1 cellular context compared by ENCODE assay signal in genomic region chr16:88320947-88321634, GRCh38.
TF ChIP-seq lines count a peak whose summit lies in the region.

No MANE protein-coding gene starts in this region.

TF ChIP-seq in K562, 482 proteins besides CTCF, POLR2A, EP300 and RAD21 (continued from another document):
- TF ChIP-seq, protein P1, sequence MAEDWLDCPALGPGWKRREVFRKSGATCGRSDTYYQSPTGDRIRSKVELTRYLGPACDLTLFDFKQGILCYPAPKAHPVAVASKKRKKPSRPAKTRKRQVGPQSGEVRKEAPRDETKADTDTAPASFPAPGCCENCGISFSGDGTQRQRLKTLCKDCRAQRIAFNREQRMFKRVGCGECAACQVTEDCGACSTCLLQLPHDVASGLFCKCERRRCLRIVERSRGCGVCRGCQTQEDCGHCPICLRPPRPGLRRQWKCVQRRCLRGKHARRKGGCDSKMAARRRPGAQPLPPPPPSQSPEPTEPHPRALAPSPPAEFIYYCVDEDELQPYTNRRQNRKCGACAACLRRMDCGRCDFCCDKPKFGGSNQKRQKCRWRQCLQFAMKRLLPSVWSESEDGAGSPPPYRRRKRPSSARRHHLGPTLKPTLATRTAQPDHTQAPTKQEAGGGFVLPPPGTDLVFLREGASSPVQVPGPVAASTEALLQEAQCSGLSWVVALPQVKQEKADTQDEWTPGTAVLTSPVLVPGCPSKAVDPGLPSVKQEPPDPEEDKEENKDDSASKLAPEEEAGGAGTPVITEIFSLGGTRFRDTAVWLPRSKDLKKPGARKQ (CRISPR knock-in tag; IDR thresholded peaks at IDR 0.05): no peak
- no peak for TF ChIP-seq ETV5 (CRISPR knock-in tag; IDR thresholded peaks at IDR 0.05; ENCODE audit: low read depth)
- TF ChIP-seq CTBP1 (IDR thresholded peaks at IDR 0.05; ENCODE audit: borderline replicate concordance): no peak
- TF ChIP-seq ZZZ3 (IDR thresholded peaks at IDR 0.05): 0 out of 2 replicates have a peak, but pooled peaks have one; percentile 56
- TF ChIP-seq NUFIP1 (IDR thresholded peaks at IDR 0.05; ENCODE audit: partially characterized antibody): no peak
- no peak for TF ChIP-seq SNAPC5 (CRISPR knock-in tag; IDR thresholded peaks at IDR 0.05)
- peak; percentile 20 for TF ChIP-seq NEUROD1 (IDR thresholded peaks at IDR 0.05; ENCODE audit: borderline replicate concordance, low read depth, low read length, partially characterized antibody)
- TF ChIP-seq PHF8 (IDR thresholded peaks at IDR 0.05; ENCODE audit: borderline replicate concordance, low read length): no peak
- TF ChIP-seq TBL1XR1 (IDR thresholded peaks at IDR 0.05; ENCODE audit: low read length in 2 of 2): no peak
- peak; percentile 54; the same call in 1 of the 2 replicates for TF ChIP-seq ZNF24 (IDR thresholded peaks at IDR 0.05)
- peak; percentile 95 for TF ChIP-seq MBD2 (IDR thresholded peaks at IDR 0.05; ENCODE audit: borderline replicate concordance, low read depth)
- TF ChIP-seq, protein P2, sequence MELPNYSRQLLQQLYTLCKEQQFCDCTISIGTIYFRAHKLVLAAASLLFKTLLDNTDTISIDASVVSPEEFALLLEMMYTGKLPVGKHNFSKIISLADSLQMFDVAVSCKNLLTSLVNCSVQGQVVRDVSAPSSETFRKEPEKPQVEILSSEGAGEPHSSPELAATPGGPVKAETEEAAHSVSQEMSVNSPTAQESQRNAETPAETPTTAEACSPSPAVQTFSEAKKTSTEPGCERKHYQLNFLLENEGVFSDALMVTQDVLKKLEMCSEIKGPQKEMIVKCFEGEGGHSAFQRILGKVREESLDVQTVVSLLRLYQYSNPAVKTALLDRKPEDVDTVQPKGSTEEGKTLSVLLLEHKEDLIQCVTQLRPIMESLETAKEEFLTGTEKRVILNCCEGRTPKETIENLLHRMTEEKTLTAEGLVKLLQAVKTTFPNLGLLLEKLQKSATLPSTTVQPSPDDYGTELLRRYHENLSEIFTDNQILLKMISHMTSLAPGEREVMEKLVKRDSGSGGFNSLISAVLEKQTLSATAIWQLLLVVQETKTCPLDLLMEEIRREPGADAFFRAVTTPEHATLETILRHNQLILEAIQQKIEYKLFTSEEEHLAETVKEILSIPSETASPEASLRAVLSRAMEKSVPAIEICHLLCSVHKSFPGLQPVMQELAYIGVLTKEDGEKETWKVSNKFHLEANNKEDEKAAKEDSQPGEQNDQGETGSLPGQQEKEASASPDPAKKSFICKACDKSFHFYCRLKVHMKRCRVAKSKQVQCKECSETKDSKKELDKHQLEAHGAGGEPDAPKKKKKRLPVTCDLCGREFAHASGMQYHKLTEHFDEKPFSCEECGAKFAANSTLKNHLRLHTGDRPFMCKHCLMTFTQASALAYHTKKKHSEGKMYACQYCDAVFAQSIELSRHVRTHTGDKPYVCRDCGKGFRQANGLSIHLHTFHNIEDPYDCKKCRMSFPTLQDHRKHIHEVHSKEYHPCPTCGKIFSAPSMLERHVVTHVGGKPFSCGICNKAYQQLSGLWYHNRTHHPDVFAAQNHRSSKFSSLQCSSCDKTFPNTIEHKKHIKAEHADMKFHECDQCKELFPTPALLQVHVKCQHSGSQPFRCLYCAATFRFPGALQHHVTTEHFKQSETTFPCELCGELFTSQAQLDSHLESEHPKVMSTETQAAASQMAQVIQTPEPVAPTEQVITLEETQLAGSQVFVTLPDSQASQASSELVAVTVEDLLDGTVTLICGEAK (IDR thresholded peaks at IDR 0.05): peak; percentile 32; the same call in 1 of the 2 replicates
- TF ChIP-seq, protein P2 (CRISPR knock-in tag; IDR thresholded peaks at IDR 0.05): no peak
- no peak for TF ChIP-seq NCOA6 (IDR thresholded peaks at IDR 0.05)
- no peak for TF ChIP-seq ZKSCAN8 (CRISPR knock-in tag; IDR thresholded peaks at IDR 0.05)
- no peak for TF ChIP-seq FOXJ2 (tag; IDR thresholded peaks at IDR 0.05)
- TF ChIP-seq, protein P3, sequence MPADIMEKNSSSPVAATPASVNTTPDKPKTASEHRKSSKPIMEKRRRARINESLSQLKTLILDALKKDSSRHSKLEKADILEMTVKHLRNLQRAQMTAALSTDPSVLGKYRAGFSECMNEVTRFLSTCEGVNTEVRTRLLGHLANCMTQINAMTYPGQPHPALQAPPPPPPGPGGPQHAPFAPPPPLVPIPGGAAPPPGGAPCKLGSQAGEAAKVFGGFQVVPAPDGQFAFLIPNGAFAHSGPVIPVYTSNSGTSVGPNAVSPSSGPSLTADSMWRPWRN (IDR thresholded peaks at IDR 0.05; ENCODE audit: low read depth): no peak
- TF ChIP-seq XRCC5 (IDR thresholded peaks at IDR 0.05; ENCODE audit: low read depth, low read length): no peak
- no peak for TF ChIP-seq TRIM25 (IDR thresholded peaks at IDR 0.05; ENCODE audit: borderline replicate concordance)
- TF ChIP-seq ARID4B (CRISPR knock-in tag; IDR thresholded peaks at IDR 0.05): no peak
- TF ChIP-seq TEAD2 (tag; IDR thresholded peaks at IDR 0.05): no peak
- TF ChIP-seq CEBPB (tag; IDR thresholded peaks at IDR 0.05): no peak
- no peak for TF ChIP-seq PHF20 (IDR thresholded peaks at IDR 0.05; ENCODE audit: partially characterized antibody)
- TF ChIP-seq, protein P4, sequence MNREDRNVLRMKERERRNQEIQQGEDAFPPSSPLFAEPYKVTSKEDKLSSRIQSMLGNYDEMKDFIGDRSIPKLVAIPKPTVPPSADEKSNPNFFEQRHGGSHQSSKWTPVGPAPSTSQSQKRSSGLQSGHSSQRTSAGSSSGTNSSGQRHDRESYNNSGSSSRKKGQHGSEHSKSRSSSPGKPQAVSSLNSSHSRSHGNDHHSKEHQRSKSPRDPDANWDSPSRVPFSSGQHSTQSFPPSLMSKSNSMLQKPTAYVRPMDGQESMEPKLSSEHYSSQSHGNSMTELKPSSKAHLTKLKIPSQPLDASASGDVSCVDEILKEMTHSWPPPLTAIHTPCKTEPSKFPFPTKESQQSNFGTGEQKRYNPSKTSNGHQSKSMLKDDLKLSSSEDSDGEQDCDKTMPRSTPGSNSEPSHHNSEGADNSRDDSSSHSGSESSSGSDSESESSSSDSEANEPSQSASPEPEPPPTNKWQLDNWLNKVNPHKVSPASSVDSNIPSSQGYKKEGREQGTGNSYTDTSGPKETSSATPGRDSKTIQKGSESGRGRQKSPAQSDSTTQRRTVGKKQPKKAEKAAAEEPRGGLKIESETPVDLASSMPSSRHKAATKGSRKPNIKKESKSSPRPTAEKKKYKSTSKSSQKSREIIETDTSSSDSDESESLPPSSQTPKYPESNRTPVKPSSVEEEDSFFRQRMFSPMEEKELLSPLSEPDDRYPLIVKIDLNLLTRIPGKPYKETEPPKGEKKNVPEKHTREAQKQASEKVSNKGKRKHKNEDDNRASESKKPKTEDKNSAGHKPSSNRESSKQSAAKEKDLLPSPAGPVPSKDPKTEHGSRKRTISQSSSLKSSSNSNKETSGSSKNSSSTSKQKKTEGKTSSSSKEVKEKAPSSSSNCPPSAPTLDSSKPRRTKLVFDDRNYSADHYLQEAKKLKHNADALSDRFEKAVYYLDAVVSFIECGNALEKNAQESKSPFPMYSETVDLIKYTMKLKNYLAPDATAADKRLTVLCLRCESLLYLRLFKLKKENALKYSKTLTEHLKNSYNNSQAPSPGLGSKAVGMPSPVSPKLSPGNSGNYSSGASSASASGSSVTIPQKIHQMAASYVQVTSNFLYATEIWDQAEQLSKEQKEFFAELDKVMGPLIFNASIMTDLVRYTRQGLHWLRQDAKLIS (CRISPR knock-in tag; IDR thresholded peaks at IDR 0.05): no peak
- peak; percentile 82 for TF ChIP-seq FOS (IDR thresholded peaks at IDR 0.05; ENCODE audit: extremely low read depth, insufficient read length)
- peak; percentile 66 for TF ChIP-seq NFYB (IDR thresholded peaks at IDR 0.05; ENCODE audit: extremely low read depth, insufficient read length)
